In the genomic region with DNA sequence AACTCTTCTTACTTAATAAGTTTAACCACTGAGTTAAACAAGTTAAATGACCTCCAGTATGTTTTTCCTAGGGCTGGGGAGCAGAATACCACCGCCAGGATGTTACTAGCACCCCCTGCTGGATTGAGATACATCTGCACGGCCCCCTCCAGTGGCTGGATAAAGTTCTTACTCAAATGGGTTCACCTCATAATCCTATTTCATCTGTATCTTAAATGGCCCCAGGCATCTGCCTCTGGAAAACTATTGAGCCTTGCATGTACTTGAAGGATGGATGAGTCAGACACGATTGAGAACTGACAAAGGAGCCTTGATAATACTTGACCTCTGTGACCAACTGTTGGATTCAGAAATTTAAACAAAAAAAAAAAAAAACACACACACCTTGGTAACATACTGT, we compare ENCODE assay signal across 8 cellular contexts.
DNase-seq lines count a peak whose midpoint lies in the region; ATAC-seq and TF ChIP-seq lines count a peak whose summit lies in the region.

No MANE protein-coding gene starts in this region.

- H3K36me3 ChIP-seq in BJ (ENCODE audit: control insufficient read depth, insufficient read depth, low read length) (0 out of 2 replicates have a peak, but pooled peaks cover 1% of the 10 kb centered on the region), fibroblast of lung (ENCODE audit: control insufficient read depth, insufficient read depth, low read length) (no peaks in the 10 kb centered on the region), neural cell (ENCODE audit: insufficient read depth, low read length) (peaks cover 17% of the 10 kb centered on the region), upper lobe of left lung (peaks cover 0 to 21% (median 0%) of the 10 kb centered on the region in 4 donors)

- H3K27ac ChIP-seq in fibroblast of lung (ENCODE audit: insufficient read depth, low read length) (no peak overlapping the region), neural cell (ENCODE audit: low read length) (no peak overlapping the region), upper lobe of left lung (no peak overlapping the region)

- no peak for TF ChIP-seq RAD21 in neural cell (conservative IDR thresholded peaks at IDR 0.05)

- peak; percentile 95 for TF ChIP-seq CTCF in BJ (IDR thresholded peaks at IDR 0.05; ENCODE audit: insufficient read depth, low read depth, low read length)
- TF ChIP-seq CTCF in fibroblast of lung (conservative IDR thresholded peaks at IDR 0.05 in 1 of 2, IDR thresholded peaks at IDR 0.05 in 1 of 2; ENCODE audit: low read depth in 1 of 2, low read length in 2 of 2): peak; percentile 98 to 99
- TF ChIP-seq CTCF in neural cell (IDR thresholded peaks at IDR 0.05; ENCODE audit: poor library complexity, severe bottlenecking): peak; percentile 46
- TF ChIP-seq CTCF in upper lobe of left lung (IDR thresholded peaks at IDR 0.05): peak; percentile 52 to 83 (median 70)

- POLR2A ChIA-PET in BJ (lab: Charles Lee): no interaction called here

- H3K4me1 ChIP-seq in fibroblast of lung (ENCODE audit: control insufficient read depth, extremely low read depth, insufficient read depth, low read length): no peaks in the 10 kb centered on the region
- H3K4me1 ChIP-seq in upper lobe of left lung: no peaks in the 10 kb centered on the region

- no peaks in the 10 kb centered on the region for H3K9me2 ChIP-seq in neural cell (ENCODE audit: insufficient read depth, low read length)

- H3K4me3 ChIP-seq in BJ (ENCODE audit: low read depth, low read length) (no peak overlapping the region), fibroblast of lung (replicated peaks in 1 of 4; ENCODE audit: control extremely low read depth in 1 of 4, insufficient read depth in 1 of 4, low read depth in 3 of 4, low read length in 4 of 4) (no peak overlapping the region), neural cell (ENCODE audit: low read length) (no peak overlapping the region), upper lobe of left lung (no peak overlapping the region)

- H3K9me3 ChIP-seq in fibroblast of lung (ENCODE audit: control insufficient read depth, insufficient read depth, low read depth, low read length): no peaks in the 10 kb centered on the region
- H3K9me3 ChIP-seq in neural cell (ENCODE audit: low read length): no peaks in the 10 kb centered on the region
- no peaks in the 10 kb centered on the region for H3K9me3 ChIP-seq in upper lobe of left lung

- no peaks in the 10 kb centered on the region for H3K79me2 ChIP-seq in fibroblast of lung (ENCODE audit: control insufficient read depth, insufficient read depth, low read length)
- H3K79me2 ChIP-seq in neural cell (replicated peaks; ENCODE audit: insufficient read depth, low read length): no peaks in the 10 kb centered on the region

- H3K9ac ChIP-seq in fibroblast of lung (ENCODE audit: insufficient read depth, low read length) (no peak overlapping the region), neural cell (ENCODE audit: low read length) (no peak overlapping the region)

- H3K27me3 ChIP-seq in BJ (ENCODE audit: control insufficient read depth, insufficient read depth, low read length) (no peaks in the 10 kb centered on the region), fibroblast of lung (ENCODE audit: control insufficient read depth, insufficient read depth, low read length) (no peaks in the 10 kb centered on the region), neural cell (ENCODE audit: insufficient read depth, low read depth, low read length) (no peaks in the 10 kb centered on the region), upper lobe of left lung (no peaks in the 10 kb centered on the region)

- no peaks in the 10 kb centered on the region for H3F3A ChIP-seq in neural cell (ENCODE audit: insufficient read depth, low read length, poor library complexity, severe bottlenecking)

- H4K20me1 ChIP-seq in fibroblast of lung (ENCODE audit: control insufficient read depth, extremely low read depth, insufficient read depth, low read length): no peaks in the 10 kb centered on the region
- H4K20me1 ChIP-seq in neural cell (ENCODE audit: insufficient read depth): no peaks in the 10 kb centered on the region

- DNase-seq in BJ (ENCODE audit: low read depth) (no peak), NCI-H82 treated with DMSO at 0.1 percent for 48 hours (lab: John Stamatoyannopoulos, UW; ENCODE audit: unreplicated experiment) (peak; percentile 74), fibroblast of lung (ENCODE audit: low read depth in 2 of 2) (peak; percentile 60 to 82), upper lobe of left lung (peak in 1 of 2 donors; percentile 53)
- peak; percentile 28 for DNase-seq in activated CD8-positive, alpha-beta memory T cell treated with anti-CD3 and anti-CD28 coated beads, Interleukin-2, amount 50 U/mL, for 24 hours (ENCODE audit: extremely low read depth)

- no peak for TF ChIP-seq POLR2A in upper lobe of left lung (IDR thresholded peaks at IDR 0.05)

- CTCF ChIA-PET in BJ (lab: Yijun Ruan, JAX): interaction anchor here (0.6 to 2.7 kb wide), 18 partner anchors 8 to 395 kb away, joined by 3 to 21 read pairs (median 4); no protein-coding TSS in a partner anchor

- H3K4me2 ChIP-seq in fibroblast of lung (ENCODE audit: extremely low read depth, insufficient read depth, low read length) (no peak overlapping the region), neural cell (ENCODE audit: low read length) (no peak overlapping the region)

- ATAC-seq in GM19025 (IDR thresholded peaks at IDR 0.05; ENCODE audit: low read depth, unreplicated experiment) (peak; percentile 87), HG03159 (IDR thresholded peaks at IDR 0.05; ENCODE audit: unreplicated experiment) (peak; percentile 88), upper lobe of left lung (ENCODE audit: low FRiP score in 2 of 2) (peak; percentile 83)

- TF ChIP-seq EP300 in neural cell (conservative IDR thresholded peaks at IDR 0.05; ENCODE audit: poor library complexity, severe bottlenecking): no peak
- TF ChIP-seq EP300 in upper lobe of left lung (IDR thresholded peaks at IDR 0.05): no peak

- WGBS in upper lobe of left lung, 2 donors: 8 to 9% methylated on average over 3 of the region's 3 CpGs

- H2AFZ ChIP-seq in fibroblast of lung (ENCODE audit: low read length) (no peak overlapping the region), neural cell (ENCODE audit: low read depth, low read length) (no peak overlapping the region)

TF ChIP-seq in neural cell, 6 proteins besides CTCF, POLR2A, EP300 and RAD21:
- TF ChIP-seq, protein P1, sequence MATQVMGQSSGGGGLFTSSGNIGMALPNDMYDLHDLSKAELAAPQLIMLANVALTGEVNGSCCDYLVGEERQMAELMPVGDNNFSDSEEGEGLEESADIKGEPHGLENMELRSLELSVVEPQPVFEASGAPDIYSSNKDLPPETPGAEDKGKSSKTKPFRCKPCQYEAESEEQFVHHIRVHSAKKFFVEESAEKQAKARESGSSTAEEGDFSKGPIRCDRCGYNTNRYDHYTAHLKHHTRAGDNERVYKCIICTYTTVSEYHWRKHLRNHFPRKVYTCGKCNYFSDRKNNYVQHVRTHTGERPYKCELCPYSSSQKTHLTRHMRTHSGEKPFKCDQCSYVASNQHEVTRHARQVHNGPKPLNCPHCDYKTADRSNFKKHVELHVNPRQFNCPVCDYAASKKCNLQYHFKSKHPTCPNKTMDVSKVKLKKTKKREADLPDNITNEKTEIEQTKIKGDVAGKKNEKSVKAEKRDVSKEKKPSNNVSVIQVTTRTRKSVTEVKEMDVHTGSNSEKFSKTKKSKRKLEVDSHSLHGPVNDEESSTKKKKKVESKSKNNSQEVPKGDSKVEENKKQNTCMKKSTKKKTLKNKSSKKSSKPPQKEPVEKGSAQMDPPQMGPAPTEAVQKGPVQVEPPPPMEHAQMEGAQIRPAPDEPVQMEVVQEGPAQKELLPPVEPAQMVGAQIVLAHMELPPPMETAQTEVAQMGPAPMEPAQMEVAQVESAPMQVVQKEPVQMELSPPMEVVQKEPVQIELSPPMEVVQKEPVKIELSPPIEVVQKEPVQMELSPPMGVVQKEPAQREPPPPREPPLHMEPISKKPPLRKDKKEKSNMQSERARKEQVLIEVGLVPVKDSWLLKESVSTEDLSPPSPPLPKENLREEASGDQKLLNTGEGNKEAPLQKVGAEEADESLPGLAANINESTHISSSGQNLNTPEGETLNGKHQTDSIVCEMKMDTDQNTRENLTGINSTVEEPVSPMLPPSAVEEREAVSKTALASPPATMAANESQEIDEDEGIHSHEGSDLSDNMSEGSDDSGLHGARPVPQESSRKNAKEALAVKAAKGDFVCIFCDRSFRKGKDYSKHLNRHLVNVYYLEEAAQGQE (IDR thresholded peaks at IDR 0.05; ENCODE audit: borderline replicate concordance): no peak
- TF ChIP-seq SMC3 (conservative IDR thresholded peaks at IDR 0.05; ENCODE audit: poor library complexity): peak; percentile 28

Comparison
In these comparisons a context has a peak if more than half of its experiments do, and no peak if none do; other contexts are left out.
1. CTCF ChIP-seq: peak in every context shown above with its lines; median percentile 98 in fibroblast of lung; 95 in BJ; 70 in upper lobe of left lung; 46 in neural cell.